Comparison of ENCODE assay signal across 23 cellular contexts in genomic region chr15:94555842-94556516, GRCh38.
DNase-seq lines count a peak whose midpoint lies in the region; ATAC-seq, FAIRE-seq and TF ChIP-seq lines count a peak whose summit lies in the region.
"Had no signal": no experiment of that assay in that cellular context is flagged by ENCODE, and none has a peak within 500 bp of the region (broad histone marks: within the 10 kb centered on the region; RNA-seq: fewer than 3 reads in every experiment).

No MANE protein-coding gene starts in this region.

- no peaks in the 10 kb centered on the region for H3K9me3 ChIP-seq in right lobe of liver
- no peaks in the 10 kb centered on the region for H3K9me3 ChIP-seq in small intestine (ENCODE audit: control insufficient read depth, low read depth)
- H3K9me3 ChIP-seq: Caco-2 had no signal

- CTCF ChIA-PET in activated CD4-positive, alpha-beta memory T cell treated with anti-CD3 and anti-CD28 coated beads for 36 hours (lab: Charles Lee), result interaction anchor here (1.0 kb wide), 1 partner anchor 21 kb away, joined by 3 read pairs; no protein-coding TSS in a partner anchor

- peak; percentile 2 for DNase-seq in NCI-H69 (lab: John Stamatoyannopoulos, UW)
- DNase-seq in kidney tubule cell (ENCODE audit: low spot score), result peak; percentile 7
- no peak for DNase-seq in left lobe of liver (ENCODE audit: low spot score)
- no peak for DNase-seq in right lobe of liver
- no peak for DNase-seq in small intestine
- DNase-seq in activated CD4-positive, alpha-beta T cell treated with anti-CD3 and anti-CD28 coated beads, Interleukin-2, amount 50 U/mL, for 4 hours, result no peak
- no peak for DNase-seq in activated CD4-positive, alpha-beta memory T cell treated with anti-CD3 and anti-CD28 coated beads for 36 hours
- DNase-seq: AML-193; Caco-2; Calu3; CD4-positive, alpha-beta T cell; CD8-positive, alpha-beta T cell; DMS79 treated with DMSO at 0.1 percent for 48 hours; GF-D8 had no signal

- H3K4me1 ChIP-seq in right lobe of liver, result no peaks in the 10 kb centered on the region
- H3K4me1 ChIP-seq in small intestine (ENCODE audit: control insufficient read depth in 2 of 2, insufficient read depth in 1 of 2, low read depth in 1 of 2, low read length in 1 of 2), result no peaks in the 10 kb centered on the region
- H3K4me1 ChIP-seq: A549; BLaER1 treated with 17β-estradiol and CSF1 and Interleukin-3, amounts not matched to agents 10 nM and 100 nM; Caco-2 had no signal

- WGBS in right lobe of liver (ENCODE audit: insufficient coverage, low coverage, low lambda C conversion rate, missing lambda C conversion rate), result 58% methylated on average over 2 of the region's 2 CpGs
- 73 to 84% (median 73%) methylated on average over 2 of the region's 2 CpGs for WGBS in small intestine, 3 donors

- H3K27ac ChIP-seq in right lobe of liver, result no peak overlapping the region
- no peak overlapping the region for H3K27ac ChIP-seq in small intestine (ENCODE audit: low read depth in 1 of 2, low read length in 1 of 2)
- H3K27ac ChIP-seq: 22Rv1; A549; BLaER1 treated with 17β-estradiol and CSF1 and Interleukin-3, amounts not matched to agents 10 nM and 100 nM; C4-2B had no signal

- POLR2A ChIA-PET in activated CD4-positive, alpha-beta memory T cell treated with anti-CD3 and anti-CD28 coated beads for 36 hours (lab: Charles Lee), result no interaction called here

- no peaks in the 10 kb centered on the region for H3K4me1 Mint-ChIP-seq in activated CD4-positive, alpha-beta memory T cell treated with anti-CD3 and anti-CD28 coated beads for 36 hours (ENCODE audit: low read depth)
- H3K4me1 Mint-ChIP-seq: B cell had no signal

- H3K27ac Mint-ChIP-seq in activated CD4-positive, alpha-beta memory T cell treated with anti-CD3 and anti-CD28 coated beads for 36 hours, result no peak overlapping the region
- H3K27ac Mint-ChIP-seq: B cell; CD4-positive, alpha-beta T cell; CD8-positive, alpha-beta T cell had no signal

- H3K36me3 ChIP-seq in right lobe of liver, result no peaks in the 10 kb centered on the region
- H3K36me3 ChIP-seq in small intestine (ENCODE audit: control insufficient read depth in 2 of 2, insufficient read depth in 2 of 2, low read length in 2 of 2), result no peaks in the 10 kb centered on the region
- H3K36me3 ChIP-seq: BLaER1 treated with 17β-estradiol and CSF1 and Interleukin-3, amounts not matched to agents 10 nM and 100 nM had no signal

- no peaks in the 10 kb centered on the region for H3K9me3 Mint-ChIP-seq in activated CD4-positive, alpha-beta memory T cell treated with anti-CD3 and anti-CD28 coated beads for 36 hours
- H3K9me3 Mint-ChIP-seq: CD4-positive, alpha-beta T cell; CD8-positive, alpha-beta T cell had no signal

- H3K27me3 Mint-ChIP-seq in activated CD4-positive, alpha-beta memory T cell treated with anti-CD3 and anti-CD28 coated beads for 36 hours, result peaks cover 3% of the 10 kb centered on the region

- H3K27me3 ChIP-seq in right lobe of liver (no peaks in the 10 kb centered on the region), small intestine (ENCODE audit: control insufficient read depth in 2 of 2, insufficient read depth in 2 of 2, low read length in 2 of 2) (no peaks in the 10 kb centered on the region)
- H3K27me3 ChIP-seq: BLaER1 treated with 17β-estradiol and CSF1 and Interleukin-3, amounts not matched to agents 10 nM and 100 nM had no signal

- no peak for TF ChIP-seq CTCF in right lobe of liver (IDR thresholded peaks at IDR 0.05)

- no peak overlapping the region for H3K4me3 ChIP-seq in right lobe of liver
- no peak overlapping the region for H3K4me3 ChIP-seq in small intestine (ENCODE audit: low read depth in 1 of 2, low read length in 2 of 2)
- H3K4me3 ChIP-seq: A549; BLaER1 treated with 17β-estradiol and CSF1 and Interleukin-3, amounts not matched to agents 10 nM and 100 nM had no signal

- no peaks in the 10 kb centered on the region for H3K36me3 Mint-ChIP-seq in activated CD4-positive, alpha-beta memory T cell treated with anti-CD3 and anti-CD28 coated beads for 36 hours
- H3K36me3 Mint-ChIP-seq: CD8-positive, alpha-beta T cell had no signal

- ATAC-seq in left lobe of liver (peak; percentile 83), right lobe of liver (peak; percentile 46 to 88 (median 61)), HG03039 (IDR thresholded peaks at IDR 0.05; ENCODE audit: unreplicated experiment) (no peak)
- ATAC-seq: A549; CD8-positive, alpha-beta T cell had no signal

- no peak for FAIRE-seq in small intestine (lab: Jason Lieb, UNC)
- FAIRE-seq: A549, D721Med, G401.6, GM12891 had no signal

- H3K4me3 Mint-ChIP-seq in activated CD4-positive, alpha-beta memory T cell treated with anti-CD3 and anti-CD28 coated beads for 36 hours, result no peak overlapping the region
- H3K4me3 Mint-ChIP-seq: B cell; CD4-positive, alpha-beta T cell; CD8-positive, alpha-beta T cell had no signal

- intact Hi-C loops in right lobe of liver (cut with DNase I), result no loop called here
- intact Hi-C loops in activated CD4-positive, alpha-beta memory T cell treated with anti-CD3 and anti-CD28 coated beads for 36 hours (cut with micrococcal nuclease), result no loop called here

- TF ChIP-seq POLR2A in right lobe of liver (IDR thresholded peaks at IDR 0.05), result no peak

Comparison
In these comparisons a context has a peak if more than half of its experiments do, and no peak if none do; other contexts are left out.
1. DNase-seq: peak in NCI-H69 (single experiment) and kidney tubule cell (single experiment); none in left lobe of liver (single experiment), right lobe of liver (0 of 3), small intestine (single experiment), activated CD4-positive, alpha-beta T cell treated with anti-CD3 and anti-CD28 coated beads, Interleukin-2, amount 50 U/mL, for 4 hours (0 of 2) and activated CD4-positive, alpha-beta memory T cell treated with anti-CD3 and anti-CD28 coated beads for 36 hours (single experiment).